ENCODE assay signal across 28 cellular contexts in the genomic region with DNA sequence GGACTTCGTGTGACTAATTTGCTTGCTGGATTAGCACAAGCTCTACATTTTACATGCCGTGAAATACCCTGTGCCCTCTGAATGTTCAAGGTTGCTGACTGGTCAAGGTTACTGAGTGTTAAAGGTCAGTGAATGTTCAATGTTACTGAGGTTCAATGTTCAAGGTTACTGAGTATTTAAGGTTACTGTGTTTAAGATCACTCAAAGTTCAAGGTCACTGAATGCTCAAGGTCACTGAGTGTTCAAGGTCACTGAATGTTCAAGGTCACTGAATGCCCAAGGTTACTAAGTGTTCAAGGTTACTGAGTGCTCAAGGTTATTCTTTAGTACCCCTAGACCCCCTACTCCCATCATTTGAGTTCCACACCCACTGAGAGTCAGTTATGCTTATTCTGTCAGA.
"Had no signal": no experiment of that assay in that cellular context is flagged by ENCODE, and none has a peak within 500 bp of the region (broad histone marks: within the 10 kb centered on the region; RNA-seq: fewer than 3 reads in every experiment).

No MANE protein-coding gene starts in this region.

- H3K4me2 ChIP-seq: neural progenitor cell, smooth muscle cell had no signal

- H3K4me3 ChIP-seq: neural progenitor cell, ovary, psoas muscle, skin epidermis, smooth muscle cell, spleen, suprapubic skin, testis, tibial artery, transverse colon, upper lobe of right lung, uterus had no signal

- H3K9me3 ChIP-seq: ovary, psoas muscle, spleen, suprapubic skin, testis, tibial artery, transverse colon, upper lobe of right lung, uterus had no signal

- DNase-seq: natural killer cell; occipital lobe; ovary; posterior cingulate gyrus; psoas muscle; right cardiac atrium; spleen; stimulated activated CD4-positive, alpha-beta T cell treated with anti-CD3 and anti-CD28 coated beads, Interleukin-12 subunit alpha, Interleukin-12 subunit beta, amount 100 ng/mL, for 4 hours; stimulated activated CD4-positive, alpha-beta T cell treated with anti-CD3 and anti-CD28 coated beads, Interleukin-1b, Interleukin-23, amount 100 ng/mL, for 48 hours; stimulated activated CD4-positive, alpha-beta T cell treated with anti-CD3 and anti-CD28 coated beads, Interleukin-4, amount 100 ng/mL, for 1 hour; stimulated activated CD4-positive, alpha-beta T cell treated with anti-CD3 and anti-CD28 coated beads, Interleukin-4, amount 100 ng/mL, for 4 hours; stimulated activated CD8-positive, alpha-beta memory T cell treated with anti-CD3 and anti-CD28 coated beads, Interleukin-4, amount 100 ng/mL, for 48 hours; stimulated activated naive CD4-positive, alpha-beta T cell; stimulated activated naive CD8-positive, alpha-beta T cell treated with anti-CD3 and anti-CD28 coated beads, Interleukin-15, amount 100 ng/mL, for 72 hours; stimulated activated naive CD8-positive, alpha-beta T cell treated with anti-CD3 and anti-CD28 coated beads, Interleukin-15, Interleukin-2, amounts not matched to agents 100 U/mL and 50 U/mL, for 24 hours; substantia nigra; testis; tibial artery; transverse colon; upper lobe of right lung; uterus had no signal

- H3K4me1 ChIP-seq: psoas muscle, spleen, suprapubic skin, testis, tibial artery, transverse colon, upper lobe of right lung, uterus had no signal

- ATAC-seq: natural killer cell; psoas muscle; right cardiac atrium; sciatic nerve; stimulated activated memory B cell treated with anti-CD40 and anti-IgM and Interleukin-4, amounts not matched to agents 10 μg/mL and 1 μg/mL and 100 μg/mL, for 72 hours; stimulated activated naive CD8-positive, alpha-beta T cell treated with anti-CD3 and anti-CD28 coated beads, Interleukin-15, amount 100 ng/mL, for 72 hours; stimulated activated naive CD8-positive, alpha-beta T cell treated with anti-CD3 and anti-CD28 coated beads, Interleukin-15, Interleukin-2, amounts not matched to agents 100 U/mL and 50 U/mL, for 24 hours; upper lobe of right lung had no signal

- H3K27ac ChIP-seq: neural progenitor cell, ovary, parathyroid adenoma, psoas muscle, skin epidermis, spleen, suprapubic skin, testis, tibial artery, transverse colon, upper lobe of right lung, uterus had no signal
